ENCODE assay signal across 17 cellular contexts in the genomic region with DNA sequence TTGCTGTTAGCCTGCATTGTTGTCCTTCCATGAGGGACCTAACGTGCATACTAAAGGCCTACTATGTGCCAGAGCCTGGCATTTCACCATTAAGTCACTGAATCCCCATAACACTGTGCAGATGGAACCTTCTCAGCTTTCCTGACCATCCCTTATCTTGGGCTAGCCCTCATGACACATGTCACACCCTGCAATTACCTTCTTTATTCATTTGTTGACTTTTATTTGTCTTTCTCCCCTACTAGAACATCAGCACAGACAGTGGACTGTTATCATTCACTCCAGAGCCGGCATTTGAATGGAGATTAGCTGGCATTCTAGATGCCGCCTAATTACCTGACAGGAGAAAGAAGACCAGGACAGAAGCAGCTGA.
DNase-seq lines count a peak whose midpoint lies in the region; ATAC-seq, FAIRE-seq and TF ChIP-seq lines count a peak whose summit lies in the region.
"Had no signal": no experiment of that assay in that cellular context is flagged by ENCODE, and none has a peak within 500 bp of the region (broad histone marks: within the 10 kb centered on the region; RNA-seq: fewer than 3 reads in every experiment).

No MANE protein-coding gene starts in this region.

- TF ChIP-seq EP300 in K562 (IDR thresholded peaks at IDR 0.05; ENCODE audit: low read length) = no peak

- ATAC-seq in IMR-90 (ENCODE audit: low read depth) (no peak), K562 (no peak), natural killer cell (no peak), GM18870 (IDR thresholded peaks at IDR 0.05; ENCODE audit: unreplicated experiment) (no peak)

- H4K20me1 ChIP-seq in IMR-90 (ENCODE audit: insufficient read depth, low read length) (no peaks in the 10 kb centered on the region), K562 (replicated peaks; ENCODE audit: control insufficient read depth, insufficient read depth, low read length) (no peaks in the 10 kb centered on the region; the same call in 1 of the 2 replicates)

- no peaks in the 10 kb centered on the region for H3K79me1 ChIP-seq in IMR-90 (ENCODE audit: low read depth in 1 of 2, low read length in 2 of 2)

- no peak overlapping the region for H4K8ac ChIP-seq in IMR-90 (ENCODE audit: low read depth in 2 of 2, low read length in 2 of 2)

- H3K27me3 ChIP-seq in IMR-90 (ENCODE audit: control insufficient read depth, insufficient read depth, low read length) (peaks cover 1% of the 10 kb centered on the region; the same call in 1 of the 2 replicates), K562 (ENCODE audit: control insufficient read depth in 2 of 2, insufficient read depth in 2 of 2, low read length in 2 of 2) (peaks cover 9 to 28% of the 10 kb centered on the region in 2 experiments; a peak in 3 of 5 replicates)
- H3K27me3 ChIP-seq: MG63 had no signal

- no peak overlapping the region for H3K14ac ChIP-seq in IMR-90 (replicated peaks; ENCODE audit: low read depth, low read length)

- H3K18ac ChIP-seq in IMR-90 (ENCODE audit: low read depth, low read length) = no peak overlapping the region

- H3K4me1 ChIP-seq in IMR-90 (ENCODE audit: control insufficient read depth, insufficient read depth, low read length) (no peaks in the 10 kb centered on the region), K562 (replicated peaks in 1 of 2; ENCODE audit: control insufficient read depth in 2 of 2, insufficient read depth in 2 of 2, low read length in 2 of 2) (no peaks in the 10 kb centered on the region)

- CTCF ChIA-PET in activated CD4-positive, alpha-beta T cell treated with anti-CD3 and anti-CD28 coated beads, Interleukin-2, amount 10 ng/mL, durations not matched to agents 7 days and 5 days (lab: Charles Lee) = no interaction called here
- CTCF ChIA-PET in IMR-90 (lab: Yijun Ruan, JAX) (no interaction called here), K562 (lab: Yijun Ruan, JAX; ENCODE audit: low intra/inter-chr PET ratio) (no interaction called here)

- H3K79me2 ChIP-seq in K562 (ENCODE audit: control insufficient read depth, insufficient read depth, low read length) = no peaks in the 10 kb centered on the region

- no peak overlapping the region for H3K4me2 ChIP-seq in IMR-90 (ENCODE audit: low read depth, low read length)
- H3K4me2 ChIP-seq in K562 (ENCODE audit: insufficient read depth, low read length) = no peak overlapping the region

- no peak overlapping the region for H2BK20ac ChIP-seq in IMR-90 (ENCODE audit: low read depth, low read length)

- H3K36me3 ChIP-seq in IMR-90 (ENCODE audit: control insufficient read depth, insufficient read depth, low read length) (no peaks in the 10 kb centered on the region), K562 (ENCODE audit: control insufficient read depth, insufficient read depth, low read length) (no peaks in the 10 kb centered on the region)
- H3K36me3 ChIP-seq: MG63 had no signal

- intact Hi-C loops in activated CD4-positive, alpha-beta T cell treated with anti-CD3 and anti-CD28 coated beads, Interleukin-2, amount 10 ng/mL, durations not matched to agents 24 days and 14 days (cut with micrococcal nuclease) = no loop called here
- intact Hi-C loops in IMR-90 (cut with micrococcal nuclease) (no loop called here), K562 (cut with micrococcal nuclease) (no loop called here), natural killer cell (cut with micrococcal nuclease) (loop anchor here (1.0 to 2.0 kb wide), 4 partner anchors 9 to 32 kb away; no protein-coding TSS in a partner anchor)

- no peak overlapping the region for H3K23ac ChIP-seq in IMR-90 (ENCODE audit: low read depth, low read length)

- H2AK5ac ChIP-seq in IMR-90 (ENCODE audit: low read depth, low read length) = no peak overlapping the region

- peak overlapping the region; percentile 79 for H3K27ac Mint-ChIP-seq in activated CD4-positive, alpha-beta T cell treated with anti-CD3 and anti-CD28 coated beads, Interleukin-2, amount 10 ng/mL, durations not matched to agents 7 days and 5 days
- H3K27ac Mint-ChIP-seq in activated CD4-positive, alpha-beta T cell treated with anti-CD3 and anti-CD28 coated beads, Interleukin-2, amount 10 ng/mL, durations not matched to agents 24 days and 14 days = no peak overlapping the region
- peak overlapping the region; percentile 81 to 89 for H3K27ac Mint-ChIP-seq in natural killer cell

- H3K9me1 ChIP-seq in IMR-90 (ENCODE audit: insufficient read depth, low read length) = no peaks in the 10 kb centered on the region
- H3K9me1 ChIP-seq in K562 (ENCODE audit: control insufficient read depth, insufficient read depth, low read length) = no peaks in the 10 kb centered on the region

- BruUV-seq in IMR-90 (replicated peaks; lab: Mats Ljungman, UMichigan) = no TSS peak
- no TSS peak for BruUV-seq in K562 (replicated peaks; lab: Mats Ljungman, UMichigan)

- H2AFZ ChIP-seq in IMR-90 (replicated peaks; ENCODE audit: low read length, poor library complexity) = peak overlapping the region; percentile 46
- H2AFZ ChIP-seq in K562 (ENCODE audit: low read depth, low read length) = no peak overlapping the region

- no peak overlapping the region for H3K4ac ChIP-seq in IMR-90 (ENCODE audit: low read depth, low read length)

- no peak overlapping the region for H3K9ac ChIP-seq in IMR-90 (ENCODE audit: low read depth, low read length)
- H3K9ac ChIP-seq in K562 (ENCODE audit: insufficient read depth in 1 of 2, low read depth in 2 of 2, low read length in 2 of 2) = no peak overlapping the region

- no peak overlapping the region for H2BK120ac ChIP-seq in IMR-90 (ENCODE audit: low read depth, low read length)

- WGBS in IMR-90 (ENCODE audit: extremely low coverage in 2 of 2, insufficient read length in 1 of 2), 2 experiments = 80% methylated on average over 1 of the region's 3 CpGs; no CpG with 5 or more reads in 1 of the 2 experiments
- 0% methylated on average over 3 of the region's 3 CpGs for WGBS in K562 (ENCODE audit: insufficient coverage, low coverage, missing lambda C conversion rate)

- no peak overlapping the region for H3K4me3 ChIP-seq in IMR-90 (ENCODE audit: insufficient read depth, low read depth, low read length)
- no peak overlapping the region for H3K4me3 ChIP-seq in K562
- H3K4me3 ChIP-seq: MG63 had no signal

- peaks cover 8% of the 10 kb centered on the region for H3K36me3 Mint-ChIP-seq in activated CD4-positive, alpha-beta T cell treated with anti-CD3 and anti-CD28 coated beads, Interleukin-2, amount 10 ng/mL, durations not matched to agents 7 days and 5 days (ENCODE audit: low read depth)
- H3K36me3 Mint-ChIP-seq in activated CD4-positive, alpha-beta T cell treated with anti-CD3 and anti-CD28 coated beads, Interleukin-2, amount 10 ng/mL, durations not matched to agents 24 days and 14 days (ENCODE audit: low read depth) = no peaks in the 10 kb centered on the region
- H3K36me3 Mint-ChIP-seq in natural killer cell = no peaks in the 10 kb centered on the region

- dilution Hi-C loops in IMR-90 (cut with HindIII; ENCODE audit: low sequenced_read_pairs, unreplicated experiment) = no loop called here

- no peak overlapping the region for H3K4me3 Mint-ChIP-seq in activated CD4-positive, alpha-beta T cell treated with anti-CD3 and anti-CD28 coated beads, Interleukin-2, amount 10 ng/mL, durations not matched to agents 7 days and 5 days
- no peak overlapping the region for H3K4me3 Mint-ChIP-seq in activated CD4-positive, alpha-beta T cell treated with anti-CD3 and anti-CD28 coated beads, Interleukin-2, amount 10 ng/mL, durations not matched to agents 24 days and 14 days
- peak overlapping the region; percentile 71 for H3K4me3 Mint-ChIP-seq in natural killer cell

- no peaks in the 10 kb centered on the region for H3K27me3 Mint-ChIP-seq in activated CD4-positive, alpha-beta T cell treated with anti-CD3 and anti-CD28 coated beads, Interleukin-2, amount 10 ng/mL, durations not matched to agents 7 days and 5 days
- H3K27me3 Mint-ChIP-seq in activated CD4-positive, alpha-beta T cell treated with anti-CD3 and anti-CD28 coated beads, Interleukin-2, amount 10 ng/mL, durations not matched to agents 24 days and 14 days = no peaks in the 10 kb centered on the region
- H3K27me3 Mint-ChIP-seq in natural killer cell (ENCODE audit: low read depth in 2 of 2) = no peaks in the 10 kb centered on the region

- peaks cover 6% of the 10 kb centered on the region for H3K9me3 Mint-ChIP-seq in activated CD4-positive, alpha-beta T cell treated with anti-CD3 and anti-CD28 coated beads, Interleukin-2, amount 10 ng/mL, durations not matched to agents 7 days and 5 days
- H3K9me3 Mint-ChIP-seq in activated CD4-positive, alpha-beta T cell treated with anti-CD3 and anti-CD28 coated beads, Interleukin-2, amount 10 ng/mL, durations not matched to agents 24 days and 14 days = peaks cover 5% of the 10 kb centered on the region
- no peaks in the 10 kb centered on the region for H3K9me3 Mint-ChIP-seq in natural killer cell

- in situ Hi-C loops in IMR-90 (cut with MboI; ENCODE audit: low sequenced_read_pairs) (no loop called here), K562 (cut with MboI) (no loop called here)

- H4K5ac ChIP-seq in IMR-90 (ENCODE audit: low read depth, low read length) = no peak overlapping the region

- H2BK15ac ChIP-seq in IMR-90 (ENCODE audit: low read depth, low read length) = no peak overlapping the region

- TF ChIP-seq POLR2A in IMR-90 (IDR thresholded peaks at IDR 0.05; ENCODE audit: low read depth, low read length) (no peak), K562 (conservative IDR thresholded peaks at IDR 0.05) (no peak)

- H3K27ac ChIP-seq in IMR-90 (ENCODE audit: insufficient read depth, low read length) (no peak overlapping the region), K562 (ENCODE audit: extremely low read depth, low read depth, low read length) (no peak overlapping the region)
- H3K27ac ChIP-seq: RWPE1 had no signal

- TF ChIP-seq RAD21 in IMR-90 (IDR thresholded peaks at IDR 0.05; ENCODE audit: low read length) = no peak
- no peak for TF ChIP-seq RAD21 in K562 (CRISPR knock-in tag; conservative IDR thresholded peaks at IDR 0.05 in 1 of 2, IDR thresholded peaks at IDR 0.05 in 1 of 2)

- H3K56ac ChIP-seq in IMR-90 (ENCODE audit: extremely low read depth, insufficient read depth, low read length) = no peak overlapping the region

- POLR2A ChIA-PET in activated CD4-positive, alpha-beta T cell treated with anti-CD3 and anti-CD28 coated beads, Interleukin-2, amount 10 ng/mL, durations not matched to agents 7 days and 5 days (lab: Charles Lee) = no interaction called here
- POLR2A ChIA-PET in IMR-90 (lab: Charles Lee; ENCODE audit: unreplicated experiment) (no interaction called here), K562 (lab: Yijun Ruan, JAX) (no interaction called here)

- H2BK5ac ChIP-seq in IMR-90 (ENCODE audit: low read depth, low read length, poor library complexity, severe bottlenecking) = no peak overlapping the region

- H3K9me3 ChIP-seq in IMR-90 (ENCODE audit: control insufficient read depth, insufficient read depth, low read length) (no peaks in the 10 kb centered on the region), K562 (replicated peaks; ENCODE audit: control insufficient read depth, insufficient read depth, low read depth, low read length) (no peaks in the 10 kb centered on the region)
- H3K9me3 ChIP-seq: MG63 had no signal

- FAIRE-seq in K562 (lab: Jason Lieb, UNC) = no peak
- FAIRE-seq: A204.1 had no signal

- no peak overlapping the region for H4K91ac ChIP-seq in IMR-90 (ENCODE audit: insufficient read depth, low read depth, low read length)

- peaks cover 31% of the 10 kb centered on the region for H3K4me1 Mint-ChIP-seq in activated CD4-positive, alpha-beta T cell treated with anti-CD3 and anti-CD28 coated beads, Interleukin-2, amount 10 ng/mL, durations not matched to agents 7 days and 5 days
- peaks cover 14% of the 10 kb centered on the region for H3K4me1 Mint-ChIP-seq in activated CD4-positive, alpha-beta T cell treated with anti-CD3 and anti-CD28 coated beads, Interleukin-2, amount 10 ng/mL, durations not matched to agents 24 days and 14 days
- H3K4me1 Mint-ChIP-seq in natural killer cell = peaks cover 37 to 47% of the 10 kb centered on the region in 2 donors

- DNase-seq in activated CD4-positive, alpha-beta T cell treated with anti-CD3 and anti-CD28 coated beads, Interleukin-2, amount 10 ng/mL, durations not matched to agents 7 days and 5 days = no peak
- no peak for DNase-seq in activated CD4-positive, alpha-beta T cell treated with anti-CD3 and anti-CD28 coated beads, Interleukin-2, amount 10 ng/mL, durations not matched to agents 24 days and 14 days
- DNase-seq in IMR-90 (no peak), K562 (ENCODE audit: extremely low read depth in 1 of 4, low spot score in 3 of 4) (no peak), natural killer cell (no peak), DMS153 (lab: John Stamatoyannopoulos, UW) (no peak), NCI-H187 treated with DMSO at 0.1 percent for 48 hours (lab: John Stamatoyannopoulos, UW) (no peak)
- DNase-seq: H7; MG63; NCI-H1092 treated with DMSO at 0.1 percent for 48 hours; NCI-H2029 treated with DMSO at 0.1 percent for 48 hours; NCI-H510A treated with DMSO at 0.1 percent for 48 hours; NK-92 treated with Interleukin-12 subunit alpha and Interleukin-12 subunit beta, amount 100 ng/mL, for 24 hours; OCI-M1 had no signal

- no peak for TF ChIP-seq CTCF in IMR-90 (conservative IDR thresholded peaks at IDR 0.05; ENCODE audit: low read depth, low read length)
- TF ChIP-seq CTCF in K562 (IDR thresholded peaks at IDR 0.05 in 2 of 3, conservative IDR thresholded peaks at IDR 0.05 in 1 of 3; ENCODE audit: insufficient read depth in 2 of 3, low read depth in 1 of 3, low read length in 3 of 3) = no peak
- TF ChIP-seq CTCF in natural killer cell (IDR thresholded peaks at IDR 0.05) = no peak

- H2AK9ac ChIP-seq in IMR-90 (replicated peaks; ENCODE audit: low read depth, low read length, poor library complexity) = no peak overlapping the region
